Comparison of ENCODE assay signal across 8 cellular contexts in genomic region chr12:62631531-62632520, GRCh38.
A peak's percentile ranks its signal among the peaks of the same experiment; 100 is the strongest.
DNase-seq lines count a peak whose midpoint lies in the region; ATAC-seq lines count a peak whose summit lies in the region.

No MANE protein-coding gene starts in this region.

- DNase-seq in EL (peak; percentile 80), NCI-H1417 (lab: John Stamatoyannopoulos, UW) (peak in 2 of 3 experiments; percentile 97 to 98), fibroblast of gingiva (ENCODE audit: low read depth) (peak; percentile 78), Karpas-422 (no peak)
- no peak for DNase-seq in activated T-cell treated with anti-CD3 and anti-CD28 coated beads, Interleukin-2, amount 50 U/mL, for 4 hours

- no peaks in the 10 kb centered on the region for H3K79me2 ChIP-seq in Karpas-422 (ENCODE audit: low read length)

- H3K4me2 ChIP-seq in Karpas-422 (ENCODE audit: low read depth, low read length, poor library complexity, severe bottlenecking), result no peak overlapping the region

- no peaks in the 10 kb centered on the region for H3K36me3 Mint-ChIP-seq in activated T-cell treated with anti-CD3 and anti-CD28 coated beads, Interleukin-2, amount 50 U/mL, for 4 hours (ENCODE audit: insufficient read depth)

- H4K20me1 ChIP-seq in Karpas-422 (ENCODE audit: insufficient read depth, low read depth, low read length), result no peaks in the 10 kb centered on the region

- H3K4me3 ChIP-seq in mononuclear cell (ENCODE audit: low read length) (peak overlapping the region; percentile 30), thymus (ENCODE audit: low read length) (peak overlapping the region; percentile 55), Karpas-422 (ENCODE audit: low read length) (no peak overlapping the region; the same call in 1 of the 2 replicates)

- peaks cover 55% of the 10 kb centered on the region for H3K27me3 ChIP-seq in mononuclear cell (ENCODE audit: insufficient read depth, low read length)
- peaks cover 6% of the 10 kb centered on the region for H3K27me3 ChIP-seq in thymus (ENCODE audit: control insufficient read depth, insufficient read depth)
- H3K27me3 ChIP-seq in Karpas-422 (ENCODE audit: low read length), result no peaks in the 10 kb centered on the region

- ATAC-seq in GM21786 (IDR thresholded peaks at IDR 0.05; ENCODE audit: unreplicated experiment), result peak; percentile 81
- peak; percentile 60 to 68 for ATAC-seq in activated T-cell treated with anti-CD3 and anti-CD28 coated beads, Interleukin-2, amount 50 U/mL, for 4 hours

- H3K4me1 ChIP-seq in mononuclear cell (ENCODE audit: insufficient read depth, low read length) (peaks cover 16% of the 10 kb centered on the region), thymus (ENCODE audit: control insufficient read depth, insufficient read depth, low read length) (peaks cover 11% of the 10 kb centered on the region), Karpas-422 (ENCODE audit: low read length) (no peaks in the 10 kb centered on the region; the same call in 1 of the 2 replicates)

- H3K9me2 ChIP-seq in Karpas-422 (replicated peaks; ENCODE audit: insufficient read depth, low read length), result no peaks in the 10 kb centered on the region

- H3K4me1 Mint-ChIP-seq in activated T-cell treated with anti-CD3 and anti-CD28 coated beads, Interleukin-2, amount 50 U/mL, for 4 hours (ENCODE audit: low read depth), result peaks cover 16% of the 10 kb centered on the region

- H3K9me3 ChIP-seq in mononuclear cell (ENCODE audit: low read depth, low read length) (no peaks in the 10 kb centered on the region), thymus (ENCODE audit: control insufficient read depth) (peaks cover 1% of the 10 kb centered on the region), Karpas-422 (ENCODE audit: low read length) (no peaks in the 10 kb centered on the region)

- H3K4me3 Mint-ChIP-seq in activated T-cell treated with anti-CD3 and anti-CD28 coated beads, Interleukin-2, amount 50 U/mL, for 4 hours, result peak overlapping the region; percentile 77

- WGBS in thymus, result 4% methylated on average over 63 of the region's 63 CpGs

- H3K9ac ChIP-seq in Karpas-422 (ENCODE audit: low read length), result no peak overlapping the region

- peaks cover 77% of the 10 kb centered on the region for H3K27me3 Mint-ChIP-seq in activated T-cell treated with anti-CD3 and anti-CD28 coated beads, Interleukin-2, amount 50 U/mL, for 4 hours (ENCODE audit: low read depth)

- H3K27ac ChIP-seq in thymus (ENCODE audit: low read depth) (no peak overlapping the region), Karpas-422 (ENCODE audit: low read length) (no peak overlapping the region)

- H2AFZ ChIP-seq in Karpas-422 (ENCODE audit: low read length), result no peak overlapping the region

- H3K9me3 Mint-ChIP-seq in activated T-cell treated with anti-CD3 and anti-CD28 coated beads, Interleukin-2, amount 50 U/mL, for 4 hours, result no peaks in the 10 kb centered on the region

- H3K36me3 ChIP-seq in thymus (ENCODE audit: control insufficient read depth, insufficient read depth), result no peaks in the 10 kb centered on the region
- H3K36me3 ChIP-seq in Karpas-422 (ENCODE audit: insufficient read depth, low read length), result no peaks in the 10 kb centered on the region

Comparison
In these comparisons a context has a peak if more than half of its experiments do, and no peak if none do; other contexts are left out.
1. DNase-seq: peak in EL (single experiment), NCI-H1417 (2 of 3) and fibroblast of gingiva (single experiment); none in activated T-cell treated with anti-CD3 and anti-CD28 coated beads, Interleukin-2, amount 50 U/mL, for 4 hours (single experiment) and Karpas-422 (single experiment).